In the genomic region with DNA sequence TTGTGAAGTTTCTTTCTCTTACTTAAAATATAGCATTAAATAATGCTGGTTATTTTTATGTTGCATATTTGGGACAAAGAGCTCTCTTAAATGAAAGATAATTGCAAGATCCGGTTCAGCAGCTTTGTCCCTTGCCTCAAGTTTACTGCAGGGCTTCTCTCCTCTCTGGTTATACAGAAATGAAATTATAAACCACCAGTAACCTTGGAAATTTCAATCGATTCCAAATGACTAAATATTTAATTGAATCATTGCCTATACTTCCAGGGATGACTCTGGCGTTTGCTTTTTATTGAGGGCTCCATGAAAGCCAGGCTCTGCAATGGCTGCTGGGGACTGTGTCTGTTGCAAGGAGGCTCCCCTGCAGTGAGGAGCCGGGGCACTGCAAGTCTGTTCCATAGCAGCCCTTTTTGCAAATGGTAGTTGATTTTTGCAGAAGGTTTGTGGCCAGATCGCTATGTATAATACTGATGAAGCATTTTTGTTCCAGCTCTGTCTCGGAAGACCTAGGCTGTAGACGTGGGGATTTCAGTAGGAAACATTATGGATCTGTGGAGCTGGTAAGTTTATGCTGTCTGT, we compare ENCODE assay signal across 12 cellular contexts. TPM values are rescaled to one million over a fixed set of nuclear protein-coding genes. Genes with fewer than 3 reads are reported as not detected.
DNase-seq lines count a peak whose midpoint lies in the region; ATAC-seq and TF ChIP-seq lines count a peak whose summit lies in the region.
"Had no signal": no experiment of that assay in that cellular context is flagged by ENCODE, and none has a peak within 500 bp of the region (broad histone marks: within the 10 kb centered on the region; RNA-seq: fewer than 3 reads in every experiment).

A gene with protein sequence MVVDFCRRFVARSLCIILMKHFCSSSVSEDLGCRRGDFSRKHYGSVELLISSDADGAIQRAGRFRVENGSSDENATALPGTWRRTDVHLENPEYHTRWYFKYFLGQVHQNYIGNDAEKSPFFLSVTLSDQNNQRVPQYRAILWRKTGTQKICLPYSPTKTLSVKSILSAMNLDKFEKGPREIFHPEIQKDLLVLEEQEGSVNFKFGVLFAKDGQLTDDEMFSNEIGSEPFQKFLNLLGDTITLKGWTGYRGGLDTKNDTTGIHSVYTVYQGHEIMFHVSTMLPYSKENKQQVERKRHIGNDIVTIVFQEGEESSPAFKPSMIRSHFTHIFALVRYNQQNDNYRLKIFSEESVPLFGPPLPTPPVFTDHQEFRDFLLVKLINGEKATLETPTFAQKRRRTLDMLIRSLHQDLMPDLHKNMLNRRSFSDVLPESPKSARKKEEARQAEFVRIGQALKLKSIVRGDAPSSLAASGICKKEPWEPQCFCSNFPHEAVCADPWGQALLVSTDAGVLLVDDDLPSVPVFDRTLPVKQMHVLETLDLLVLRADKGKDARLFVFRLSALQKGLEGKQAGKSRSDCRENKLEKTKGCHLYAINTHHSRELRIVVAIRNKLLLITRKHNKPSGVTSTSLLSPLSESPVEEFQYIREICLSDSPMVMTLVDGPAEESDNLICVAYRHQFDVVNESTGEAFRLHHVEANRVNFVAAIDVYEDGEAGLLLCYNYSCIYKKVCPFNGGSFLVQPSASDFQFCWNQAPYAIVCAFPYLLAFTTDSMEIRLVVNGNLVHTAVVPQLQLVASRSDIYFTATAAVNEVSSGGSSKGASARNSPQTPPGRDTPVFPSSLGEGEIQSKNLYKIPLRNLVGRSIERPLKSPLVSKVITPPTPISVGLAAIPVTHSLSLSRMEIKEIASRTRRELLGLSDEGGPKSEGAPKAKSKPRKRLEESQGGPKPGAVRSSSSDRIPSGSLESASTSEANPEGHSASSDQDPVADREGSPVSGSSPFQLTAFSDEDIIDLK (plus strand): TSS at position 313 of the 579 bp plus-strand sequence. CDS start 104 bp downstream, at position 417.

- no peak within 1 kb of the TSS for H3K27ac Mint-ChIP-seq in stimulated activated naive CD8-positive, alpha-beta T cell treated with anti-CD3 and anti-CD28 coated beads, Interleukin-15, amount 100 ng/mL, for 72 hours
- H3K27ac Mint-ChIP-seq: stimulated activated memory B cell treated with anti-CD40 and anti-IgM and Interleukin-4, amounts not matched to agents 10 μg/mL and 1 μg/mL and 100 μg/mL, for 72 hours had no signal

- in situ Hi-C loops in SK-MEL-5 (cut with HindIII; ENCODE audit: low pct_unique_long_range_greater_than_20kb, low sequenced_read_pairs) = no loop called here

- peaks cover 0 to 39% (median 13%) of the 10 kb centered on the region in 9 donors for H3K4me1 ChIP-seq in heart right ventricle

- H3K4me1 Mint-ChIP-seq in stimulated activated naive CD8-positive, alpha-beta T cell treated with anti-CD3 and anti-CD28 coated beads, Interleukin-15, amount 100 ng/mL, for 72 hours = no peaks in the 10 kb centered on the region

- intact Hi-C loops in heart right ventricle (cut with DNase I) = no loop called here
- intact Hi-C loops in posterior cingulate gyrus (cut with DNase I) = no loop called here

- peak within 1 kb of the TSS in 9 of 10 donors; percentile 15 to 49 (median 34) for H3K4me3 ChIP-seq in heart right ventricle

- peaks cover 0 to 6% (median 0%) of the 10 kb centered on the region in 9 donors for H3K36me3 ChIP-seq in heart right ventricle

- peak; percentile 25 for DNase-seq in SK-MEL-5 (ENCODE audit: low read depth, low spot score)
- DNase-seq in heart right ventricle = no peak
- DNase-seq in posterior cingulate gyrus = peak in 7 of 10 donors; percentile 40 to 90 (median 48)
- no peak for DNase-seq in mesenteric fat pad (ENCODE audit: low spot score)
- no peak for DNase-seq in NCI-H2107 treated with DMSO at 0.1 percent for 48 hours (lab: John Stamatoyannopoulos, UW; ENCODE audit: unreplicated experiment)
- no peak for DNase-seq in stimulated activated naive CD8-positive, alpha-beta T cell treated with anti-CD3 and anti-CD28 coated beads, Interleukin-15, amount 100 ng/mL, for 72 hours
- DNase-seq: foreskin melanocyte, Kasumi-1, T-helper 9 cell had no signal

- WGBS in heart right ventricle, 2 donors = 36 to 47% methylated on average over 7 of the region's 7 CpGs

- H3K27ac ChIP-seq in C4-2B (peak within 1 kb of the TSS; percentile 43), heart right ventricle (peak within 1 kb of the TSS in 8 of 10 donors; percentile 28 to 80 (median 66))

- TF ChIP-seq CTCF in C4-2B (conservative IDR thresholded peaks at IDR 0.05) (no peak), heart right ventricle (IDR thresholded peaks at IDR 0.05) (no peak)

- H3K4me3 Mint-ChIP-seq in stimulated activated naive CD8-positive, alpha-beta T cell treated with anti-CD3 and anti-CD28 coated beads, Interleukin-15, amount 100 ng/mL, for 72 hours = no peak within 1 kb of the TSS
- H3K4me3 Mint-ChIP-seq: stimulated activated memory B cell treated with anti-CD40 and anti-IgM and Interleukin-4, amounts not matched to agents 10 μg/mL and 1 μg/mL and 100 μg/mL, for 72 hours had no signal

- H3K9me3 ChIP-seq in heart right ventricle = no peaks in the 10 kb centered on the region

- no peaks in the 10 kb centered on the region for H3K27me3 ChIP-seq in heart right ventricle

- H3K9me3 Mint-ChIP-seq in stimulated activated naive CD8-positive, alpha-beta T cell treated with anti-CD3 and anti-CD28 coated beads, Interleukin-15, amount 100 ng/mL, for 72 hours = no peaks in the 10 kb centered on the region

- peaks cover 8% of the 10 kb centered on the region for H3K27me3 Mint-ChIP-seq in stimulated activated naive CD8-positive, alpha-beta T cell treated with anti-CD3 and anti-CD28 coated beads, Interleukin-15, amount 100 ng/mL, for 72 hours
- H3K27me3 Mint-ChIP-seq: stimulated activated memory B cell treated with anti-CD40 and anti-IgM and Interleukin-4, amounts not matched to agents 10 μg/mL and 1 μg/mL and 100 μg/mL, for 72 hours had no signal

- ATAC-seq in heart right ventricle = peak in 5 of 8 donors; percentile 40 to 71 (median 59)
- ATAC-seq in HG03175 (IDR thresholded peaks at IDR 0.05; ENCODE audit: unreplicated experiment) = no peak
- ATAC-seq in stimulated activated naive CD8-positive, alpha-beta T cell treated with anti-CD3 and anti-CD28 coated beads, Interleukin-15, amount 100 ng/mL, for 72 hours = no peak
- ATAC-seq: stimulated activated memory B cell treated with anti-CD40 and anti-IgM and Interleukin-4, amounts not matched to agents 10 μg/mL and 1 μg/mL and 100 μg/mL, for 72 hours had no signal

RNA-seq across cellular contexts. Expression of the gene that starts here (rescaled TPM):
- total RNA-seq in SK-MEL-5 (2014; rRNA removed; shearing (Covaris generic)) = 5.3 and 6.4 TPM in 2 replicates
- 2.3 and 9.9 TPM in 2 replicates for polyA plus RNA-seq in SK-MEL-5 (2015; cell fraction: cytosol; rRNA removed)
- polyA plus RNA-seq in SK-MEL-5 (2015; cell fraction: nucleus; rRNA removed) = 40.5 and 50.1 TPM in 2 replicates
- total RNA-seq in heart right ventricle (10 to 100 TPM in 9 of 10 donors, 1 to 10 TPM in 1; 9.9 to 53.1 (median 31.6) TPM), mesenteric fat pad (5.6 TPM)
- polyA plus RNA-seq in heart right ventricle = 10 to 100 TPM in 1 of 2 donors, 1 to 10 TPM in 1; 3.3 to 17.7 TPM

Comparison
In these comparisons a context has a peak if more than half of its experiments do, and no peak if none do; other contexts are left out.
1. DNase-seq: peak in SK-MEL-5 (single experiment) and posterior cingulate gyrus (7 of 10); none in heart right ventricle (0 of 2), mesenteric fat pad (single experiment), NCI-H2107 treated with DMSO at 0.1 percent for 48 hours (single experiment) and stimulated activated naive CD8-positive, alpha-beta T cell treated with anti-CD3 and anti-CD28 coated beads, Interleukin-15, amount 100 ng/mL, for 72 hours (0 of 2).
2. ATAC-seq: peak in heart right ventricle (5 of 8); none in HG03175 (single experiment) and stimulated activated naive CD8-positive, alpha-beta T cell treated with anti-CD3 and anti-CD28 coated beads, Interleukin-15, amount 100 ng/mL, for 72 hours (single experiment).